In the genomic region with DNA sequence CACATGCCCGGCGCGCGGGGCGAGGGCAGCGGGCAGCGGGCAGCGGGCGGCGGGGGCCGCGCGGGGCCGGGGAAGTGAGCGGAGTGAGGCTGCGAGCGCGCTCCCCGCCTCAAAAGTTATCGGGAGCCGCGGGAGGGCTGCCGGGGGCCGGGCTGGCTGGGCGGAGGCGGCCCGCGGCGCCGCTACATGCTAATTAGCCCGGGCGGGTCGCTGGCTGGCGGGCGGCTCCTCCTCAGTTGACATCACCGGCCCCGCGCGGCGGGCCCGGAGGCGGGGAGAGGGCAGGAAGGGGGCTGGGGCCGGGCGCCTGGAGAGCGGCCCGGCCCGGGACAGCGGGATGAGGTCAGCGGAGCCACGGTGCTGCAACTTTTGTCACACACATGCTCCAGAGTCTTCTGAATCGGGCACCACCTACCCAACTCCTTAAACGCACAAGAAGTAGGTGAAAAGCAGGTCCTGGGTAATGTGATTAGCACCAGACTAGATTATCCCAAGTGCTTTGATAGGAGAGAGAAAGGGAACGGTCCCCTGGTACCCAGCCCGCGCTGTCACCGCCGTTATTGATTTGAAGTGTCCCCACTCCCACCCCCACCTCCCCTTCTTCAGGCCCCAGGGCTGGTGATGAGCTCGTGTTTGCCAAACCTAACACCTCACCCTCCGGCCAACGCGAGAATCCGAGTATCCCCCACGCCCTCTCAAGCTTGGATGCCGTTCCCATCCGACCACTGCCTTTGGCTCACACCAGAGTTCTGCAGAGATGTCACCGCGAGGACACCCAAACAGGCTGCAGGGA, we compare ENCODE assay signal across 1 cellular context.
TF ChIP-seq lines count a peak whose summit lies in the region.

A gene with protein sequence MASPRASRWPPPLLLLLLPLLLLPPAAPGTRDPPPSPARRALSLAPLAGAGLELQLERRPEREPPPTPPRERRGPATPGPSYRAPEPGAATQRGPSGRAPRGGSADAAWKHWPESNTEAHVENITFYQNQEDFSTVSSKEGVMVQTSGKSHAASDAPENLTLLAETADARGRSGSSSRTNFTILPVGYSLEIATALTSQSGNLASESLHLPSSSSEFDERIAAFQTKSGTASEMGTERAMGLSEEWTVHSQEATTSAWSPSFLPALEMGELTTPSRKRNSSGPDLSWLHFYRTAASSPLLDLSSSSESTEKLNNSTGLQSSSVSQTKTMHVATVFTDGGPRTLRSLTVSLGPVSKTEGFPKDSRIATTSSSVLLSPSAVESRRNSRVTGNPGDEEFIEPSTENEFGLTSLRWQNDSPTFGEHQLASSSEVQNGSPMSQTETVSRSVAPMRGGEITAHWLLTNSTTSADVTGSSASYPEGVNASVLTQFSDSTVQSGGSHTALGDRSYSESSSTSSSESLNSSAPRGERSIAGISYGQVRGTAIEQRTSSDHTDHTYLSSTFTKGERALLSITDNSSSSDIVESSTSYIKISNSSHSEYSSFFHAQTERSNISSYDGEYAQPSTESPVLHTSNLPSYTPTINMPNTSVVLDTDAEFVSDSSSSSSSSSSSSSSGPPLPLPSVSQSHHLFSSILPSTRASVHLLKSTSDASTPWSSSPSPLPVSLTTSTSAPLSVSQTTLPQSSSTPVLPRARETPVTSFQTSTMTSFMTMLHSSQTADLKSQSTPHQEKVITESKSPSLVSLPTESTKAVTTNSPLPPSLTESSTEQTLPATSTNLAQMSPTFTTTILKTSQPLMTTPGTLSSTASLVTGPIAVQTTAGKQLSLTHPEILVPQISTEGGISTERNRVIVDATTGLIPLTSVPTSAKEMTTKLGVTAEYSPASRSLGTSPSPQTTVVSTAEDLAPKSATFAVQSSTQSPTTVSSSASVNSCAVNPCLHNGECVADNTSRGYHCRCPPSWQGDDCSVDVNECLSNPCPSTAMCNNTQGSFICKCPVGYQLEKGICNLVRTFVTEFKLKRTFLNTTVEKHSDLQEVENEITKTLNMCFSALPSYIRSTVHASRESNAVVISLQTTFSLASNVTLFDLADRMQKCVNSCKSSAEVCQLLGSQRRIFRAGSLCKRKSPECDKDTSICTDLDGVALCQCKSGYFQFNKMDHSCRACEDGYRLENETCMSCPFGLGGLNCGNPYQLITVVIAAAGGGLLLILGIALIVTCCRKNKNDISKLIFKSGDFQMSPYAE (N-terminal part only) (minus strand): TSS at position 85 of the 793 bp plus-strand sequence. CDS start 107 bp downstream, outside the sequence.

TF ChIP-seq in neural cell, 6 proteins besides CTCF, POLR2A, EP300 and RAD21 (continued from another document):
- TF ChIP-seq, protein P1, sequence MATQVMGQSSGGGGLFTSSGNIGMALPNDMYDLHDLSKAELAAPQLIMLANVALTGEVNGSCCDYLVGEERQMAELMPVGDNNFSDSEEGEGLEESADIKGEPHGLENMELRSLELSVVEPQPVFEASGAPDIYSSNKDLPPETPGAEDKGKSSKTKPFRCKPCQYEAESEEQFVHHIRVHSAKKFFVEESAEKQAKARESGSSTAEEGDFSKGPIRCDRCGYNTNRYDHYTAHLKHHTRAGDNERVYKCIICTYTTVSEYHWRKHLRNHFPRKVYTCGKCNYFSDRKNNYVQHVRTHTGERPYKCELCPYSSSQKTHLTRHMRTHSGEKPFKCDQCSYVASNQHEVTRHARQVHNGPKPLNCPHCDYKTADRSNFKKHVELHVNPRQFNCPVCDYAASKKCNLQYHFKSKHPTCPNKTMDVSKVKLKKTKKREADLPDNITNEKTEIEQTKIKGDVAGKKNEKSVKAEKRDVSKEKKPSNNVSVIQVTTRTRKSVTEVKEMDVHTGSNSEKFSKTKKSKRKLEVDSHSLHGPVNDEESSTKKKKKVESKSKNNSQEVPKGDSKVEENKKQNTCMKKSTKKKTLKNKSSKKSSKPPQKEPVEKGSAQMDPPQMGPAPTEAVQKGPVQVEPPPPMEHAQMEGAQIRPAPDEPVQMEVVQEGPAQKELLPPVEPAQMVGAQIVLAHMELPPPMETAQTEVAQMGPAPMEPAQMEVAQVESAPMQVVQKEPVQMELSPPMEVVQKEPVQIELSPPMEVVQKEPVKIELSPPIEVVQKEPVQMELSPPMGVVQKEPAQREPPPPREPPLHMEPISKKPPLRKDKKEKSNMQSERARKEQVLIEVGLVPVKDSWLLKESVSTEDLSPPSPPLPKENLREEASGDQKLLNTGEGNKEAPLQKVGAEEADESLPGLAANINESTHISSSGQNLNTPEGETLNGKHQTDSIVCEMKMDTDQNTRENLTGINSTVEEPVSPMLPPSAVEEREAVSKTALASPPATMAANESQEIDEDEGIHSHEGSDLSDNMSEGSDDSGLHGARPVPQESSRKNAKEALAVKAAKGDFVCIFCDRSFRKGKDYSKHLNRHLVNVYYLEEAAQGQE (IDR thresholded peaks at IDR 0.05; ENCODE audit: borderline replicate concordance), result no peak
- TF ChIP-seq EZH2 (IDR thresholded peaks at IDR 0.05; ENCODE audit: borderline replicate concordance, insufficient read depth, low read length, poor library complexity, severe bottlenecking) (no peak), SMC3 (conservative IDR thresholded peaks at IDR 0.05; ENCODE audit: poor library complexity) (no peak), POLR2AphosphoS5 (IDR thresholded peaks at IDR 0.05) (no peak), TAF1 (IDR thresholded peaks at IDR 0.05; ENCODE audit: low read depth) (no peak)
TF ChIP-seq in neural cell: peak in this region for 0.
